ENCODE assay signal across 16 cellular contexts in the genomic region with DNA sequence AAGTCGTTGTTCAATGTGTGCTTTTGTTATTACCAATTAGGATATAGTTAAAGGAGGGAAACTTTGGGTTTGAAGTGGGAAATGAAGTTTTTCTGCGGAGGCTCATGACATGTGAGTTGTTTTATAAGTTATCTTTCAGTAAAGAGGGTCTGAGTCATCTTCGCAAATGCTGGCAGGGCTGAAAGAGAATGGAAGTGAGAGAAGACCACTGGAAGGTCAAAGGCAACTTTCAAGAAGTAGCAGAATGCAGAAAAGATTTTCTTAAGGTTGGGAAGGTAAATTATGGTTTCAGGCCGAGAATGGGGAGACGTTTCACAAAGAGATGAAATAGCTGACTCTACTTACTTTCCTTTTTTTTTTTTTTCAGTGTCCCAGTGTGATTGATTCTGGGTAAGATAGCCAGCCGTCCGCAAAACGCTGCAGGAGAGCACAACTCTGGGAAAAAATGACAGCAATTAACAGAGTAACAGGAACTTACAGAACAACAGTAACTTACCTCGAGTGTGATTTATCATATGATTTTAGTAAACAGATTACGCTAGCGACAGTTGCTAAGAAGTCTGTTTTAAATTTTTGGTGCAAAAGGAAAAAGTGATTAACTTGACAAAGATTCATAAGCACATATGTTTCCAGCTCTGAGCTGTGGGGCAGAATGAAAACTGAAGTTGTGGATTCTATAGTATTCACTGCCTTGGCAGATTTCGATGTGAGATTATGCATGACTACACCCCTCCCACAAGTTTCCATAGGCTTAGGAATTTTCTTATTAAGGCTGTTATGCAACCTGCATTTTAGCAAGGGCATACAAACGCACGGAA. TPM values are rescaled to one million over a fixed set of nuclear protein-coding genes. Genes with fewer than 3 reads are reported as not detected.
DNase-seq lines count a peak whose midpoint lies in the region; ATAC-seq and TF ChIP-seq lines count a peak whose summit lies in the region.
"Had no signal": no experiment of that assay in that cellular context is flagged by ENCODE, and none has a peak within 500 bp of the region (broad histone marks: within the 10 kb centered on the region; RNA-seq: fewer than 3 reads in every experiment).

No MANE protein-coding gene starts in this region.

- H3K9me3 ChIP-seq in RWPE2 (ENCODE audit: severe bottlenecking) (no peaks in the 10 kb centered on the region), fibroblast of lung (ENCODE audit: control insufficient read depth, insufficient read depth, low read depth, low read length) (no peaks in the 10 kb centered on the region), osteoblast (ENCODE audit: low read depth, low read length) (no peaks in the 10 kb centered on the region), SJCRH30 (replicated peaks) (no peaks in the 10 kb centered on the region)
- H3K9me3 ChIP-seq: gastroesophageal sphincter, left ventricle myocardium inferior had no signal

- H3K4me3 ChIP-seq in RWPE2 (ENCODE audit: severe bottlenecking) (no peak overlapping the region), fibroblast of lung (replicated peaks in 1 of 4; ENCODE audit: control extremely low read depth in 1 of 4, insufficient read depth in 1 of 4, low read depth in 3 of 4, low read length in 4 of 4) (no peak overlapping the region), osteoblast (ENCODE audit: insufficient read depth, low read length) (no peak overlapping the region), SJCRH30 (no peak overlapping the region)
- H3K4me3 ChIP-seq: gastroesophageal sphincter, left ventricle myocardium inferior had no signal

- peak; percentile 97 for ATAC-seq in RWPE2 (ENCODE audit: low read depth)
- ATAC-seq in stimulated activated memory B cell treated with anti-CD40 and anti-IgM and Interleukin-4, amounts not matched to agents 10 μg/mL and 1 μg/mL and 100 μg/mL, for 72 hours: no peak
- ATAC-seq: gastroesophageal sphincter had no signal

- TF ChIP-seq CTCF in RWPE2 (IDR thresholded peaks at IDR 0.05; ENCODE audit: poor library complexity, severe bottlenecking) (no peak), fibroblast of lung (conservative IDR thresholded peaks at IDR 0.05 in 1 of 2, IDR thresholded peaks at IDR 0.05 in 1 of 2; ENCODE audit: low read depth in 1 of 2, low read length in 2 of 2) (no peak), osteoblast (IDR thresholded peaks at IDR 0.05; ENCODE audit: extremely low read depth, low read depth, low read length) (no peak)

- H3K9me3 Mint-ChIP-seq in stimulated activated memory B cell treated with anti-CD40 and anti-IgM and Interleukin-4, amounts not matched to agents 10 μg/mL and 1 μg/mL and 100 μg/mL, for 72 hours: peaks cover 4% of the 10 kb centered on the region

- intact Hi-C loops in cardiac septum (cut with DNase I): no loop called here

- H2AFZ ChIP-seq in fibroblast of lung (ENCODE audit: low read length) (no peak overlapping the region), osteoblast (ENCODE audit: low read length) (no peak overlapping the region)

- peak; percentile 63 for DNase-seq in AG20443 (ENCODE audit: low spot score)
- no peak for DNase-seq in RWPE2 (ENCODE audit: low spot score)
- peak; percentile 61 for DNase-seq in fibroblast of lung (ENCODE audit: low read depth in 2 of 2)
- peak; percentile 69 for DNase-seq in osteoblast (ENCODE audit: insufficient read length, low spot score, missing footprints)
- no peak for DNase-seq in SJCRH30
- no peak for DNase-seq in SKM-1 treated with dmso at 0.1 percent for 144 hours (lab: John Stamatoyannopoulos, UW; ENCODE audit: unreplicated experiment)
- DNase-seq in cardiac septum (ENCODE audit: low spot score): no peak
- DNase-seq: activated CD4-positive, alpha-beta T cell treated with anti-CD3 and anti-CD28 coated beads for 1 hour; activated effector memory CD4-positive, alpha-beta T cell treated with anti-CD3 and anti-CD28 coated beads, Interleukin-2, amount 50 U/mL, for 16 hours; cerebellar nuclear complex; KBM-7; left ventricle myocardium inferior; NCI-H1694 had no signal

- H3K27me3 ChIP-seq in RWPE2 (ENCODE audit: insufficient read depth, poor library complexity, severe bottlenecking) (no peaks in the 10 kb centered on the region), fibroblast of lung (ENCODE audit: control insufficient read depth, insufficient read depth, low read length) (no peaks in the 10 kb centered on the region), osteoblast (ENCODE audit: insufficient read depth, low read length) (no peaks in the 10 kb centered on the region), SJCRH30 (no peaks in the 10 kb centered on the region)
- H3K27me3 ChIP-seq: gastroesophageal sphincter had no signal

- H3K27ac Mint-ChIP-seq in stimulated activated memory B cell treated with anti-CD40 and anti-IgM and Interleukin-4, amounts not matched to agents 10 μg/mL and 1 μg/mL and 100 μg/mL, for 72 hours: no peak overlapping the region
- H3K27ac Mint-ChIP-seq: CD14-positive monocyte had no signal

- H3K4me2 ChIP-seq in fibroblast of lung (ENCODE audit: extremely low read depth, insufficient read depth, low read length) (peak overlapping the region; percentile 2), osteoblast (ENCODE audit: insufficient read depth, low read length) (peak overlapping the region; percentile 4)

- H3K4me1 Mint-ChIP-seq in stimulated activated memory B cell treated with anti-CD40 and anti-IgM and Interleukin-4, amounts not matched to agents 10 μg/mL and 1 μg/mL and 100 μg/mL, for 72 hours: peaks cover 12% of the 10 kb centered on the region

- H3K4me3 Mint-ChIP-seq in stimulated activated memory B cell treated with anti-CD40 and anti-IgM and Interleukin-4, amounts not matched to agents 10 μg/mL and 1 μg/mL and 100 μg/mL, for 72 hours: no peak overlapping the region
- H3K4me3 Mint-ChIP-seq: CD14-positive monocyte had no signal

- no peak overlapping the region for H3K9ac ChIP-seq in fibroblast of lung (ENCODE audit: insufficient read depth, low read length)

- H3K36me3 ChIP-seq in RWPE2 (ENCODE audit: low read depth): no peaks in the 10 kb centered on the region
- no peaks in the 10 kb centered on the region for H3K36me3 ChIP-seq in fibroblast of lung (ENCODE audit: control insufficient read depth, insufficient read depth, low read length)
- no peaks in the 10 kb centered on the region for H3K36me3 ChIP-seq in osteoblast (ENCODE audit: insufficient read depth, low read length)
- no peaks in the 10 kb centered on the region for H3K36me3 ChIP-seq in SJCRH30
- H3K36me3 ChIP-seq: gastroesophageal sphincter, left ventricle myocardium inferior had no signal

- H3K27me3 Mint-ChIP-seq in stimulated activated memory B cell treated with anti-CD40 and anti-IgM and Interleukin-4, amounts not matched to agents 10 μg/mL and 1 μg/mL and 100 μg/mL, for 72 hours: no peaks in the 10 kb centered on the region

- H3K79me2 ChIP-seq in fibroblast of lung (ENCODE audit: control insufficient read depth, insufficient read depth, low read length): no peaks in the 10 kb centered on the region
- H3K79me2 ChIP-seq in osteoblast (ENCODE audit: insufficient read depth, low read length): no peaks in the 10 kb centered on the region

- H3K36me3 Mint-ChIP-seq in stimulated activated memory B cell treated with anti-CD40 and anti-IgM and Interleukin-4, amounts not matched to agents 10 μg/mL and 1 μg/mL and 100 μg/mL, for 72 hours: peaks cover 42% of the 10 kb centered on the region
- H3K36me3 Mint-ChIP-seq: CD14-positive monocyte had no signal

- no peaks in the 10 kb centered on the region for H4K20me1 ChIP-seq in fibroblast of lung (ENCODE audit: control insufficient read depth, extremely low read depth, insufficient read depth, low read length)
- H4K20me1 ChIP-seq in osteoblast (ENCODE audit: insufficient read depth, low read length): no peaks in the 10 kb centered on the region

- H3K4me1 ChIP-seq in RWPE2 (ENCODE audit: insufficient read depth, poor library complexity, severe bottlenecking) (peaks cover 14% of the 10 kb centered on the region), fibroblast of lung (ENCODE audit: control insufficient read depth, extremely low read depth, insufficient read depth, low read length) (no peaks in the 10 kb centered on the region), osteoblast (ENCODE audit: insufficient read depth, low read length) (peaks cover 8% of the 10 kb centered on the region), SJCRH30 (no peaks in the 10 kb centered on the region)
- H3K4me1 ChIP-seq: gastroesophageal sphincter, left ventricle myocardium inferior had no signal

- H3K27ac ChIP-seq in RWPE2 (ENCODE audit: poor library complexity, severe bottlenecking): peak overlapping the region; percentile 56
- H3K27ac ChIP-seq in fibroblast of lung (ENCODE audit: insufficient read depth, low read length): peak overlapping the region; percentile 10
- peak overlapping the region; percentile 13 for H3K27ac ChIP-seq in osteoblast (ENCODE audit: low read depth, low read length)
- no peak overlapping the region for H3K27ac ChIP-seq in SJCRH30
- H3K27ac ChIP-seq: gastroesophageal sphincter, left ventricle myocardium inferior had no signal

RNA-seq across cellular contexts. Expression of a gene that starts 46.8 kb away (rescaled TPM):
- total RNA-seq in fibroblast of lung (120 and 177 TPM in 2 replicates), osteoblast (251 and 315 TPM in 2 replicates), cardiac septum (152 TPM)
- polyA plus RNA-seq in fibroblast of lung: 450 and 479 TPM in 2 replicates
- polyA plus RNA-seq in fibroblast of lung (2012): 337 and 355 TPM in 2 replicates
- polyA minus RNA-seq in fibroblast of lung (ENCODE audit: low replicate concordance): 112 and 139 TPM in 2 replicates
- total RNA-seq in SJCRH30 (2014; rRNA removed; shearing (Covaris generic)): 165 and 177 TPM in 2 replicates

Comparison
In these comparisons a context has a peak if more than half of its experiments do, and no peak if none do; other contexts are left out.
1. DNase-seq: peak in AG20443 (single experiment), fibroblast of lung (2 of 2) and osteoblast (single experiment); none in RWPE2 (single experiment), SJCRH30 (0 of 2), SKM-1 treated with dmso at 0.1 percent for 144 hours (single experiment) and cardiac septum (single experiment).